Comparison of ENCODE assay signal across 10 cellular contexts in the genomic region with DNA sequence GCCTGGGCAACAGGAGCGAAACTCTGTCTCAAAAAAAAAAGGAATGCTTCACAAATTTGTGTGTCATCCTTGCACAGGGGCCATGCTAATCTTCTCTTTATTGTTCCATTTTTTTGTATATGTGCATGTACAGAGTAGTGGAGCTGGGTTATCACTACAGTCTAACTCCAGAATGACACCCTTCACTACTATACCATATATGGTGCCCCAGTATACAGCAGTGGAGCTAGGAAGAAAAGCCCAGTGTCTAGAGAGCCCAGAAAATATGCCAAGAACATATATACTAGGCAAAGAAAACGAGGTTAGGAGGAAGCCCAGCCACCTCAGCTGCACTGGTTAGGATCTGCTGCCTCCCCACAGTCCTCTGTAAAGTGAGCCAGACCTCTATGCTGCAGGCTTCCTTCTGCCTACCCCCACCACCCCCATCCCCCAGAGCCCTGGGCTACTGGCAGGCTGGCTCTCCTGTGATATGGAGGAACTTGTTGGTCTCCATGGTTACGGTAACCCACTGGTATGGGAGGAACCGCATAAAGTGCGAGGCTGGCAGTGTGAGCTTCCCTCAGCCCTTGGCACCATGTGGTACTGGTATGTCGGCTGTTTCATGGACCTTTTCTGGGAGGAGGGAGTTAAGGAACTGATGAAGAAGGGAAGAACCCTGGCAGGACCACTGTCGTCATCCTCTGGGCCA. TPM values are rescaled to one million over a fixed set of nuclear protein-coding genes. Genes with fewer than 3 reads are reported as not detected.
DNase-seq lines count a peak whose midpoint lies in the region; ATAC-seq, FAIRE-seq and TF ChIP-seq lines count a peak whose summit lies in the region.
"Had no signal": no experiment of that assay in that cellular context is flagged by ENCODE, and none has a peak within 500 bp of the region (broad histone marks: within the 10 kb centered on the region; RNA-seq: fewer than 3 reads in every experiment).

No MANE protein-coding gene starts in this region.

- no peaks in the 10 kb centered on the region for H3K9me3 Mint-ChIP-seq in activated naive CD8-positive, alpha-beta T cell treated with anti-CD3 and anti-CD28 coated beads, Interleukin-2, amount 50 U/mL, for 24 hours
- H3K9me3 Mint-ChIP-seq: T-helper 2 cell treated with Interferon-gamma antibody and Interleukin-4, amounts not matched to agents 5 μg/mL and 100 μg/mL, for 36 hours had no signal

- no peak overlapping the region for H3K27ac Mint-ChIP-seq in activated naive CD8-positive, alpha-beta T cell treated with anti-CD3 and anti-CD28 coated beads, Interleukin-2, amount 50 U/mL, for 24 hours
- H3K27ac Mint-ChIP-seq: T-helper 2 cell treated with Interferon-gamma antibody and Interleukin-4, amounts not matched to agents 5 μg/mL and 100 μg/mL, for 36 hours had no signal

- H3K27ac ChIP-seq in HUES48 (ENCODE audit: low read depth, low read length) (peak overlapping the region; percentile 56), kidney (ENCODE audit: low read depth in 2 of 2, low read length in 2 of 2) (no peak overlapping the region), vagina (no peak overlapping the region), WERI-Rb-1 (no peak overlapping the region)

- H3K36me3 ChIP-seq in HUES48 (ENCODE audit: control insufficient read depth, insufficient read depth, low read length) (no peaks in the 10 kb centered on the region), kidney (ENCODE audit: control insufficient read depth in 1 of 2, insufficient read depth in 2 of 2, low read length in 2 of 2) (peaks cover 0 to 2% of the 10 kb centered on the region in 2 donors), vagina (no peaks in the 10 kb centered on the region), WERI-Rb-1 (peaks cover 7% of the 10 kb centered on the region; the same call in 1 of the 2 replicates)

- intact Hi-C loops in kidney (cut with DNase I) (no loop called here), vagina (cut with DNase I) (no loop called here)

- H3K4me3 ChIP-seq in HUES48 (ENCODE audit: low read depth, low read length) (peak overlapping the region; percentile 34; the same call in 1 of the 2 replicates), kidney (ENCODE audit: low read length in 2 of 2) (no peak overlapping the region), vagina (no peak overlapping the region), WERI-Rb-1 (ENCODE audit: low read depth, low read length) (no peak overlapping the region)

- TF ChIP-seq POLR2A in vagina (IDR thresholded peaks at IDR 0.05) = no peak

- no peaks in the 10 kb centered on the region for H3K27me3 ChIP-seq in HUES48 (ENCODE audit: control insufficient read depth, insufficient read depth, low read length)
- H3K27me3 ChIP-seq in vagina = no peaks in the 10 kb centered on the region
- no peaks in the 10 kb centered on the region for H3K27me3 ChIP-seq in WERI-Rb-1 (ENCODE audit: insufficient read depth, low read depth, severe bottlenecking)

- no peaks in the 10 kb centered on the region for H3K9me3 ChIP-seq in HUES48 (ENCODE audit: control insufficient read depth, insufficient read depth, low read length)
- no peaks in the 10 kb centered on the region for H3K9me3 ChIP-seq in kidney (ENCODE audit: control insufficient read depth in 1 of 2, low read length in 2 of 2)
- H3K9me3 ChIP-seq in vagina = no peaks in the 10 kb centered on the region
- H3K9me3 ChIP-seq in WERI-Rb-1 (ENCODE audit: severe bottlenecking) = no peaks in the 10 kb centered on the region

- DNase-seq in Ammon's horn (ENCODE audit: low spot score) = peak; percentile 75
- no peak for DNase-seq in activated naive CD8-positive, alpha-beta T cell treated with anti-CD3 and anti-CD28 coated beads, Interleukin-2, amount 50 U/mL, for 24 hours
- DNase-seq in kidney = peak; percentile 32
- no peak for DNase-seq in vagina (ENCODE audit: extremely low spot score in 2 of 2)
- no peak for DNase-seq in WERI-Rb-1
- no peak for DNase-seq in NCI-H510A treated with DMSO at 0.1 percent for 48 hours (lab: John Stamatoyannopoulos, UW)

- H3K27me3 Mint-ChIP-seq in activated naive CD8-positive, alpha-beta T cell treated with anti-CD3 and anti-CD28 coated beads, Interleukin-2, amount 50 U/mL, for 24 hours = no peaks in the 10 kb centered on the region

- no peak for FAIRE-seq in kidney (lab: Jason Lieb, UNC)
- FAIRE-seq: bronchial epithelial cell had no signal

- TF ChIP-seq CTCF in kidney (IDR thresholded peaks at IDR 0.05; ENCODE audit: borderline replicate concordance, extremely low read depth, insufficient read depth) (no peak), vagina (IDR thresholded peaks at IDR 0.05) (no peak), WERI-Rb-1 (IDR thresholded peaks at IDR 0.05; ENCODE audit: low read depth, low read length) (no peak)

- H3K4me1 ChIP-seq in HUES48 (ENCODE audit: control insufficient read depth, insufficient read depth, low read length) = peaks cover 35% of the 10 kb centered on the region
- H3K4me1 ChIP-seq in kidney (ENCODE audit: control insufficient read depth in 1 of 2, insufficient read depth in 1 of 2, low read depth in 1 of 2, low read length in 2 of 2) = peaks cover 11 to 22% of the 10 kb centered on the region in 2 donors
- peaks cover 54% of the 10 kb centered on the region for H3K4me1 ChIP-seq in vagina

- H3K4me3 Mint-ChIP-seq in activated naive CD8-positive, alpha-beta T cell treated with anti-CD3 and anti-CD28 coated beads, Interleukin-2, amount 50 U/mL, for 24 hours = no peak overlapping the region
- H3K4me3 Mint-ChIP-seq: T-helper 2 cell treated with Interferon-gamma antibody and Interleukin-4, amounts not matched to agents 5 μg/mL and 100 μg/mL, for 36 hours had no signal

- H3K9ac ChIP-seq in HUES48 (ENCODE audit: low read depth, low read length) = no peak overlapping the region
- no peak overlapping the region for H3K9ac ChIP-seq in kidney (ENCODE audit: low read length in 2 of 2)

- peak; percentile 31 for ATAC-seq in activated naive CD8-positive, alpha-beta T cell treated with anti-CD3 and anti-CD28 coated beads, Interleukin-2, amount 50 U/mL, for 24 hours
- no peak for ATAC-seq in HG02852 (IDR thresholded peaks at IDR 0.05; ENCODE audit: unreplicated experiment)

- H3K36me3 Mint-ChIP-seq in activated naive CD8-positive, alpha-beta T cell treated with anti-CD3 and anti-CD28 coated beads, Interleukin-2, amount 50 U/mL, for 24 hours (ENCODE audit: low read depth) = peaks cover 13% of the 10 kb centered on the region

- H3K4me1 Mint-ChIP-seq in activated naive CD8-positive, alpha-beta T cell treated with anti-CD3 and anti-CD28 coated beads, Interleukin-2, amount 50 U/mL, for 24 hours = peaks cover 80% of the 10 kb centered on the region

RNA-seq across cellular contexts. Expression of a gene that starts 34.3 kb away (rescaled TPM):
- total RNA-seq in kidney = 0.76 TPM
- 0.86 TPM for polyA plus RNA-seq in kidney (ENCODE audit: insufficient read depth, low read depth, low replicate concordance)
- not detected for total RNA-seq in vagina

RNA-seq across cellular contexts. Expression of a gene that starts 43.8 kb away (rescaled TPM):
- 42.6 TPM for total RNA-seq in kidney
- 11.7 TPM for polyA plus RNA-seq in kidney (ENCODE audit: insufficient read depth, low read depth, low replicate concordance)
- 35.6 TPM for total RNA-seq in vagina

RNA-seq across cellular contexts. Expression of a gene that starts 56.1 kb away (rescaled TPM):
- 27.2 TPM for total RNA-seq in kidney
- polyA plus RNA-seq in kidney (ENCODE audit: insufficient read depth, low read depth, low replicate concordance) = 11.8 TPM
- 7.1 TPM for total RNA-seq in vagina

Comparison
In these comparisons a context has a peak if more than half of its experiments do, and no peak if none do; other contexts are left out.
1. DNase-seq: peak in Ammon's horn (single experiment) and kidney (single experiment); none in activated naive CD8-positive, alpha-beta T cell treated with anti-CD3 and anti-CD28 coated beads, Interleukin-2, amount 50 U/mL, for 24 hours (single experiment), vagina (0 of 2), WERI-Rb-1 (single experiment) and NCI-H510A treated with DMSO at 0.1 percent for 48 hours (single experiment).